1 cellular context compared by ENCODE assay signal in genomic region chr5:89864941-89865340, GRCh38.
TF ChIP-seq lines count a peak whose summit lies in the region.

No MANE protein-coding gene starts in this region.

TF ChIP-seq in GM23338, 12 proteins besides CTCF, POLR2A, EP300 and RAD21 (continued from another document):
- peak; percentile 14; the same call in 1 of the 2 replicates for TF ChIP-seq ZNF462 (CRISPR knock-in tag; IDR thresholded peaks at IDR 0.05)
